10 cellular contexts compared by ENCODE assay signal in genomic region chr12:26088999-26089398, GRCh38. TPM values are rescaled to one million over a fixed set of nuclear protein-coding genes. Genes with fewer than 3 reads are reported as not detected.
DNase-seq lines count a peak whose midpoint lies in the region; ATAC-seq and TF ChIP-seq lines count a peak whose summit lies in the region.
"Had no signal": no experiment of that assay in that cellular context is flagged by ENCODE, and none has a peak within 500 bp of the region (broad histone marks: within the 10 kb centered on the region; RNA-seq: fewer than 3 reads in every experiment).

No MANE protein-coding gene starts in this region.

- no peak overlapping the region for H3K4me3 ChIP-seq in KMS-11 (IDR thresholded peaks at IDR 0.05; ENCODE audit: insufficient read depth, low read depth, low read length)

- H3K4me2 ChIP-seq in KMS-11, result peak overlapping the region; percentile 59

- H3K4me1 ChIP-seq in KMS-11 (ENCODE audit: low read depth, poor library complexity, severe bottlenecking), result peaks cover 25% of the 10 kb centered on the region

- H2AFZ ChIP-seq in KMS-11 (ENCODE audit: low read depth), result 0 out of 2 replicates have a peak overlapping the region, but pooled peaks have one; percentile 36

- H3K79me2 ChIP-seq in KMS-11 (ENCODE audit: insufficient read depth, low read depth), result no peaks in the 10 kb centered on the region

- DNase-seq in activated CD4-positive, CD25-positive, alpha-beta regulatory T cell (lab: John Stamatoyannopoulos, UW), result no peak
- DNase-seq in renal cortical epithelial cell (ENCODE audit: low read depth), result peak; percentile 27
- DNase-seq in GF-D8 (lab: John Stamatoyannopoulos, UW), result no peak
- no peak for DNase-seq in T1000 (lab: John Stamatoyannopoulos, UW)
- no peak for DNase-seq in NCI-H2029 (lab: John Stamatoyannopoulos, UW)
- DNase-seq: activated naive CD4-positive, alpha-beta T cell; T-helper 2 cell had no signal

- H4K20me1 ChIP-seq in KMS-11 (ENCODE audit: insufficient read depth), result no peaks in the 10 kb centered on the region

- TF ChIP-seq CTCF in KMS-11 (conservative IDR thresholded peaks at IDR 0.05; ENCODE audit: low read depth, low read length), result no peak

- peak overlapping the region; percentile 42; the same call in 1 of the 2 replicates for H3K27ac ChIP-seq in KMS-11

- peak; percentile 13 to 49 for ATAC-seq in activated CD4-positive, CD25-positive, alpha-beta regulatory T cell treated with anti-CD3 and anti-CD28 coated beads, Interleukin-2, amount 50 U/mL, for 24 hours
- ATAC-seq in HG02678 (IDR thresholded peaks at IDR 0.05; ENCODE audit: unreplicated experiment), result peak; percentile 100

- H3K27me3 ChIP-seq in KMS-11 (ENCODE audit: insufficient read depth, low read depth), result no peaks in the 10 kb centered on the region

- no peaks in the 10 kb centered on the region for H3K36me3 ChIP-seq in KMS-11 (ENCODE audit: insufficient read depth)

- H3K9ac ChIP-seq in KMS-11, result no peak overlapping the region

RNA-seq across cellular contexts. Expression of gene BHLHE41, which starts 35.8 kb away (rescaled TPM):
- 6.1 and 16.0 TPM in 2 replicates for total RNA-seq in renal cortical epithelial cell
